ENCODE assay signal across 8 cellular contexts in genomic region chr1:158180741-158181576, GRCh38. TPM values are rescaled to one million over a fixed set of nuclear protein-coding genes. Genes with fewer than 3 reads are reported as not detected.
A peak's percentile ranks its signal among the peaks of the same experiment; 100 is the strongest.
DNase-seq lines count a peak whose midpoint lies in the region; ATAC-seq and TF ChIP-seq lines count a peak whose summit lies in the region.

TSS of gene CD1D (plus strand) at chr1:158180895. CDS start at chr1:158181102, 207 bp downstream.

- peak within 1 kb of the TSS; percentile 91 for H3K18ac ChIP-seq in neuronal stem cell (ENCODE audit: low read length)

- peaks cover under 1% of the 10 kb centered on the region for H3K4me1 ChIP-seq in foreskin keratinocyte
- peaks cover 0 to 2% of the 10 kb centered on the region in 2 donors for H3K4me1 ChIP-seq in neuronal stem cell (ENCODE audit: control insufficient read depth in 2 of 2, insufficient read depth in 1 of 2, low read depth in 1 of 2, low read length in 2 of 2)

- peak within 1 kb of the TSS; percentile 60 for H3K9ac ChIP-seq in neuronal stem cell (ENCODE audit: low read depth, low read length, poor library complexity)

- H3K27ac ChIP-seq in foreskin keratinocyte, result no peak within 1 kb of the TSS
- no peak within 1 kb of the TSS for H3K27ac ChIP-seq in neuronal stem cell (replicated peaks; ENCODE audit: low read length)

- H4K91ac ChIP-seq in neuronal stem cell (ENCODE audit: low read depth, low read length, poor library complexity), result no peak within 1 kb of the TSS

- ATAC-seq in T-helper 17 cell (peak; percentile 36), foreskin keratinocyte (peak; percentile 51), HG03565 (IDR thresholded peaks at IDR 0.05; ENCODE audit: unreplicated experiment) (no peak)

- H3K36me3 Mint-ChIP-seq in T-helper 17 cell (ENCODE audit: low read depth), result peaks cover 11% of the 10 kb centered on the region

- no peak for TF ChIP-seq CTCF in foreskin keratinocyte (conservative IDR thresholded peaks at IDR 0.05)

- H3K4me1 Mint-ChIP-seq in T-helper 17 cell, result peaks cover 25% of the 10 kb centered on the region

- peak within 1 kb of the TSS; percentile 89 for H3K4me3 Mint-ChIP-seq in T-helper 17 cell

- H2BK5ac ChIP-seq in neuronal stem cell (ENCODE audit: low read length), result no peak within 1 kb of the TSS

- no peak within 1 kb of the TSS for H3K23ac ChIP-seq in neuronal stem cell (ENCODE audit: low read depth, low read length, poor library complexity)

- H3K9me3 ChIP-seq in T-helper 17 cell (ENCODE audit: control insufficient read depth, low read length, poor library complexity, severe bottlenecking) (no peaks in the 10 kb centered on the region), neuronal stem cell (replicated peaks in 1 of 2; ENCODE audit: control insufficient read depth in 2 of 2, insufficient read depth in 1 of 2, low read depth in 1 of 2, low read length in 2 of 2) (no peaks in the 10 kb centered on the region)

- H3K4me3 ChIP-seq in neuronal stem cell (ENCODE audit: low read length in 2 of 2), result peak within 1 kb of the TSS in 1 of 2 donors; percentile 82

- H3K27me3 Mint-ChIP-seq in T-helper 17 cell, result peaks cover 79% of the 10 kb centered on the region

- no CpG with 5 or more reads among the region's 63 CpGs for WGBS in neuronal stem cell (ENCODE audit: extremely low coverage in 2 of 2, insufficient read length in 2 of 2, insufficient replicate concordance in 1 of 2), 2 donors

- H3K36me3 ChIP-seq in neuronal stem cell (replicated peaks in 1 of 2; ENCODE audit: control insufficient read depth in 2 of 2, insufficient read depth in 2 of 2, low read length in 2 of 2), result no peaks in the 10 kb centered on the region

- peak within 1 kb of the TSS; percentile 87 for H3K4me2 ChIP-seq in neuronal stem cell (ENCODE audit: insufficient read depth, low read length, poor library complexity, severe bottlenecking)

- no peak within 1 kb of the TSS for H3K14ac ChIP-seq in neuronal stem cell (ENCODE audit: low read length)

- DNase-seq in activated CD4-positive, alpha-beta T cell treated with anti-CD3 and anti-CD28 coated beads for 48 hours, result peak; percentile 11
- no peak for DNase-seq in activated CD4-positive, alpha-beta T cell treated with anti-CD3 and anti-CD28 coated beads, Interleukin-2, amount 50 U/mL, for 1 hour
- DNase-seq in T-helper 17 cell, result no peak
- peak in 1 of 2 donors; percentile 36 for DNase-seq in foreskin keratinocyte
- DNase-seq in neuronal stem cell (ENCODE audit: low spot score), result peak; percentile 40
- DNase-seq in NCI-H2196 treated with DMSO at 0.1 percent for 48 hours (lab: John Stamatoyannopoulos, UW; ENCODE audit: unreplicated experiment), result no peak
- DNase-seq in NCI-H2171 treated with DMSO at 0.1 percent for 48 hours (lab: John Stamatoyannopoulos, UW), result no peak

- no peak within 1 kb of the TSS for H3K27ac Mint-ChIP-seq in T-helper 17 cell

- H3K27me3 ChIP-seq in foreskin keratinocyte, result no peaks in the 10 kb centered on the region
- peaks cover 7 to 80% (median 60%) of the 10 kb centered on the region in 3 experiments for H3K27me3 ChIP-seq in neuronal stem cell (ENCODE audit: control insufficient read depth in 3 of 3, insufficient read depth in 3 of 3, low read depth in 1 of 3, low read length in 3 of 3)

- H3K79me1 ChIP-seq in neuronal stem cell (ENCODE audit: low read depth, low read length), result peaks cover 1% of the 10 kb centered on the region

- H2AFZ ChIP-seq in neuronal stem cell (ENCODE audit: low read length), result peak within 1 kb of the TSS; percentile 83

- H2AK5ac ChIP-seq in neuronal stem cell (ENCODE audit: low read depth, low read length), result no peak within 1 kb of the TSS

- no peak within 1 kb of the TSS for H3K4ac ChIP-seq in neuronal stem cell (ENCODE audit: low read length)

- no peak within 1 kb of the TSS for H4K8ac ChIP-seq in neuronal stem cell (ENCODE audit: low read depth, low read length)

- no peak within 1 kb of the TSS for H2BK12ac ChIP-seq in neuronal stem cell (ENCODE audit: low read length)

- no peak within 1 kb of the TSS for H2BK120ac ChIP-seq in neuronal stem cell (ENCODE audit: low read depth, low read length)

- H2BK15ac ChIP-seq in neuronal stem cell (ENCODE audit: low read length), result no peak within 1 kb of the TSS

RNA-seq across cellular contexts. Expression of gene CD1D, which starts in this region (rescaled TPM):
- under 1 TPM; 0.94 to 0.99 TPM for total RNA-seq in T-helper 17 cell
- 3.9 and 5.1 TPM in 2 replicates for total RNA-seq in foreskin keratinocyte
- polyA plus RNA-seq in foreskin keratinocyte, result 3.7 and 3.8 TPM in 2 replicates
- 0.07 TPM for polyA plus RNA-seq in neuronal stem cell (2013, experiment 1 of 2)
- polyA plus RNA-seq in neuronal stem cell (2013, experiment 2 of 2), result 0.04 TPM

Comparison
In these comparisons a context has a peak if more than half of its experiments do, and no peak if none do; other contexts are left out.
1. DNase-seq: peak in activated CD4-positive, alpha-beta T cell treated with anti-CD3 and anti-CD28 coated beads for 48 hours (single experiment) and neuronal stem cell (single experiment); none in activated CD4-positive, alpha-beta T cell treated with anti-CD3 and anti-CD28 coated beads, Interleukin-2, amount 50 U/mL, for 1 hour (single experiment), T-helper 17 cell (0 of 3), NCI-H2196 treated with DMSO at 0.1 percent for 48 hours (single experiment) and NCI-H2171 treated with DMSO at 0.1 percent for 48 hours (single experiment).
2. Peak in ATAC-seq in T-helper 17 cell; RNA of the gene not detected or under 1 TPM.